In genomic region chr14:61562321-61563161, GRCh38 we compare ENCODE assay signal across 8 cellular contexts.
DNase-seq lines count a peak whose midpoint lies in the region; ATAC-seq and TF ChIP-seq lines count a peak whose summit lies in the region.

No MANE protein-coding gene starts in this region.

- POLR2A ChIA-PET in activated CD4-positive, alpha-beta memory T cell treated with anti-CD3 and anti-CD28 coated beads for 36 hours (lab: Charles Lee), result interaction anchor here (0.6 to 2.8 kb wide), 17 partner anchors 11 to 144 kb away, joined by 3 to 16 read pairs (median 4); partner anchors contain the start of gene HIF1A

- peaks cover 7% of the 10 kb centered on the region for H3K36me3 Mint-ChIP-seq in activated CD4-positive, alpha-beta memory T cell treated with anti-CD3 and anti-CD28 coated beads for 36 hours

- peak overlapping the region; percentile 83 for H3K27ac Mint-ChIP-seq in activated CD4-positive, alpha-beta memory T cell treated with anti-CD3 and anti-CD28 coated beads for 36 hours

- no peak for ATAC-seq in HG03565 (IDR thresholded peaks at IDR 0.05; ENCODE audit: unreplicated experiment)

- peaks cover 66% of the 10 kb centered on the region for H3K4me1 Mint-ChIP-seq in activated CD4-positive, alpha-beta memory T cell treated with anti-CD3 and anti-CD28 coated beads for 36 hours (ENCODE audit: low read depth)

- H3K9me3 Mint-ChIP-seq in activated CD4-positive, alpha-beta memory T cell treated with anti-CD3 and anti-CD28 coated beads for 36 hours, result peaks cover 3% of the 10 kb centered on the region

- in situ Hi-C loops in GM13976 (cut with MboI; ENCODE audit: low sequenced_read_pairs, unreplicated experiment), result no loop called here

- no peak for TF ChIP-seq CTCF in foreskin fibroblast (IDR thresholded peaks at IDR 0.05; ENCODE audit: low read depth, low read length)
- TF ChIP-seq CTCF in GM13976 (IDR thresholded peaks at IDR 0.05; ENCODE audit: borderline replicate concordance, control extremely low read depth, extremely low read depth, insufficient read depth, missing control alignments), result no peak

- H3K4me3 Mint-ChIP-seq in activated CD4-positive, alpha-beta memory T cell treated with anti-CD3 and anti-CD28 coated beads for 36 hours, result peak overlapping the region; percentile 27

- H3K4me3 ChIP-seq in foreskin fibroblast (ENCODE audit: low read depth in 1 of 2, low read length in 2 of 2), result no peak overlapping the region

- no peaks in the 10 kb centered on the region for H3K27me3 Mint-ChIP-seq in activated CD4-positive, alpha-beta memory T cell treated with anti-CD3 and anti-CD28 coated beads for 36 hours

- peak; percentile 59 for DNase-seq in stimulated activated CD4-positive, alpha-beta T cell treated with anti-CD3 and anti-CD28 coated beads, Interleukin-15, amount 100 ng/mL, for 24 hours
- DNase-seq in stimulated activated CD4-positive, alpha-beta T cell treated with anti-CD3 and anti-CD28 coated beads, Interleukin-12 subunit alpha, Interleukin-12 subunit beta, amount 100 ng/mL, for 4 hours, result no peak
- peak; percentile 72 for DNase-seq in activated CD4-positive, alpha-beta memory T cell treated with anti-CD3 and anti-CD28 coated beads for 36 hours
- DNase-seq in foreskin fibroblast (peak; percentile 98 to 99), GM13976 (ENCODE audit: low spot score) (no peak), NCI-H2171 (lab: John Stamatoyannopoulos, UW) (no peak)
- DNase-seq in stimulated activated CD4-positive, alpha-beta T cell treated with anti-CD3 and anti-CD28 coated beads, Interleukin-4, amount 100 ng/mL, for 1 hour, result peak; percentile 23

- CTCF ChIA-PET in activated CD4-positive, alpha-beta memory T cell treated with anti-CD3 and anti-CD28 coated beads for 36 hours (lab: Charles Lee), result interaction anchor here (0.6 to 1.8 kb wide), 13 partner anchors 9 to 275 kb away, joined by 3 to 7 read pairs (median 3); no protein-coding TSS in a partner anchor

- intact Hi-C loops in activated CD4-positive, alpha-beta memory T cell treated with anti-CD3 and anti-CD28 coated beads for 36 hours (cut with micrococcal nuclease), result loop anchor here (1.0 to 2.0 kb wide), 8 partner anchors 9 to 100 kb away; no protein-coding TSS in a partner anchor

Comparison
In these comparisons a context has a peak if more than half of its experiments do, and no peak if none do; other contexts are left out.
1. DNase-seq: peak in stimulated activated CD4-positive, alpha-beta T cell treated with anti-CD3 and anti-CD28 coated beads, Interleukin-15, amount 100 ng/mL, for 24 hours (single experiment), activated CD4-positive, alpha-beta memory T cell treated with anti-CD3 and anti-CD28 coated beads for 36 hours (single experiment), foreskin fibroblast (2 of 2) and stimulated activated CD4-positive, alpha-beta T cell treated with anti-CD3 and anti-CD28 coated beads, Interleukin-4, amount 100 ng/mL, for 1 hour (single experiment); none in stimulated activated CD4-positive, alpha-beta T cell treated with anti-CD3 and anti-CD28 coated beads, Interleukin-12 subunit alpha, Interleukin-12 subunit beta, amount 100 ng/mL, for 4 hours (single experiment), GM13976 (single experiment) and NCI-H2171 (single experiment).